8 cellular contexts compared by ENCODE assay signal in genomic region chr14:74492413-74493342, GRCh38. TPM values are rescaled to one million over a fixed set of nuclear protein-coding genes. Genes with fewer than 3 reads are reported as not detected.
DNase-seq lines count a peak whose midpoint lies in the region; TF ChIP-seq lines count a peak whose summit lies in the region.

TSS of gene NPC2 (minus strand) at chr14:74493305. CDS start at chr14:74493274, 31 bp downstream.

- peaks cover 5% of the 10 kb centered on the region for H3K36me3 ChIP-seq in ES-I3 (ENCODE audit: insufficient read depth, low read length)
- H3K36me3 ChIP-seq in duodenal mucosa (ENCODE audit: control insufficient read depth in 1 of 2, insufficient read depth in 2 of 2, low read length in 2 of 2): peaks cover 0 to 3% of the 10 kb centered on the region in 2 donors
- H3K36me3 ChIP-seq in vagina: no peaks in the 10 kb centered on the region

- H3K27ac ChIP-seq in duodenal mucosa (ENCODE audit: low read depth, low read length) (peak within 1 kb of the TSS; percentile 95), vagina (peak within 1 kb of the TSS; percentile 98)

- DNase-seq in H4 (ENCODE audit: low spot score) (no peak), NCI-H69 (lab: John Stamatoyannopoulos, UW) (peak; percentile 19), vagina (ENCODE audit: extremely low spot score in 2 of 2) (no peak), AG08395 (ENCODE audit: low spot score) (no peak)
- no peak for DNase-seq in activated CD4-positive, alpha-beta T cell treated with anti-CD3 and anti-CD28 coated beads for 48 hours

- TF ChIP-seq CTCF in vagina (IDR thresholded peaks at IDR 0.05): no peak

- no peaks in the 10 kb centered on the region for H3K27me3 ChIP-seq in duodenal mucosa (ENCODE audit: control insufficient read depth in 1 of 2, insufficient read depth in 2 of 2, low read length in 2 of 2)
- no peaks in the 10 kb centered on the region for H3K27me3 ChIP-seq in mononuclear cell (ENCODE audit: insufficient read depth, low read length)
- H3K27me3 ChIP-seq in vagina: no peaks in the 10 kb centered on the region

- H3K4me1 ChIP-seq in ES-I3 (ENCODE audit: insufficient read depth, low read length): peaks cover 13% of the 10 kb centered on the region
- H3K4me1 ChIP-seq in duodenal mucosa (ENCODE audit: control insufficient read depth in 1 of 2, insufficient read depth in 2 of 2, low read length in 2 of 2): peaks cover 23 to 24% of the 10 kb centered on the region in 2 donors
- peaks cover 53% of the 10 kb centered on the region for H3K4me1 ChIP-seq in mononuclear cell (ENCODE audit: insufficient read depth, low read length)
- peaks cover 46% of the 10 kb centered on the region for H3K4me1 ChIP-seq in vagina

- H3K9me3 ChIP-seq in ES-I3 (ENCODE audit: control insufficient read depth, insufficient read depth, low read length) (no peaks in the 10 kb centered on the region), duodenal mucosa (ENCODE audit: control insufficient read depth in 1 of 2, low read length in 2 of 2) (no peaks in the 10 kb centered on the region), mononuclear cell (ENCODE audit: low read depth, low read length) (no peaks in the 10 kb centered on the region), vagina (no peaks in the 10 kb centered on the region)

- TF ChIP-seq POLR2A in vagina (IDR thresholded peaks at IDR 0.05): peak in 1 of 2 donors; percentile 84

- H3K4me3 ChIP-seq in duodenal mucosa (ENCODE audit: low read depth in 1 of 2, low read length in 2 of 2) (peak within 1 kb of the TSS; percentile 86 to 89), mononuclear cell (ENCODE audit: low read length) (peak within 1 kb of the TSS; percentile 95), vagina (peak within 1 kb of the TSS; percentile 92 to 97)

- H3K9ac ChIP-seq in ES-I3 (ENCODE audit: low read depth, low read length): peak within 1 kb of the TSS; percentile 89
- H3K9ac ChIP-seq in duodenal mucosa (ENCODE audit: low read depth in 1 of 2, low read length in 2 of 2): peak within 1 kb of the TSS; percentile 73 to 85

- intact Hi-C loops in vagina (cut with DNase I): no loop called here

RNA-seq across cellular contexts. Expression of gene NPC2, which starts in this region (rescaled TPM):
- total RNA-seq in H4 (2014; rRNA removed; shearing (Covaris generic)): 385 and 592 TPM in 2 replicates
- total RNA-seq in mononuclear cell: 166 TPM
- 165 TPM for total RNA-seq in vagina
